In genomic region chr3:58299839-58300516, GRCh38 we compare ENCODE assay signal across 1 cellular context.
TF ChIP-seq lines count a peak whose summit lies in the region.

No MANE protein-coding gene starts in this region.

TF ChIP-seq in SK-N-SH treated with all-trans-retinoic acid at 6 μM for 48 hours, 23 proteins besides CTCF, POLR2A, EP300 and RAD21 (continued from another document):
- no peak for TF ChIP-seq ZNF8 (CRISPR knock-in tag; IDR thresholded peaks at IDR 0.05)
